ENCODE assay signal across 15 cellular contexts in genomic region chr10:96509017-96509641, GRCh38. TPM values are rescaled to one million over a fixed set of nuclear protein-coding genes. Genes with fewer than 3 reads are reported as not detected.
DNase-seq lines count a peak whose midpoint lies in the region; ATAC-seq and TF ChIP-seq lines count a peak whose summit lies in the region.
"Had no signal": no experiment of that assay in that cellular context is flagged by ENCODE, and none has a peak within 500 bp of the region (broad histone marks: within the 10 kb centered on the region; RNA-seq: fewer than 3 reads in every experiment).

No MANE protein-coding gene starts in this region.

- H3K9me3 Mint-ChIP-seq in nephron progenitor cell = no peaks in the 10 kb centered on the region
- H3K9me3 Mint-ChIP-seq: activated CD4-positive, alpha-beta T cell treated with anti-CD3 and anti-CD28 coated beads, Interleukin-2, amount 10 ng/mL, durations not matched to agents 24 days and 14 days; T-cell had no signal

- no peaks in the 10 kb centered on the region for H3K36me3 Mint-ChIP-seq in nephron progenitor cell (ENCODE audit: low read depth)
- H3K36me3 Mint-ChIP-seq: brain, T-cell had no signal

- TF ChIP-seq EP300 in Ishikawa (IDR thresholded peaks at IDR 0.05; ENCODE audit: borderline replicate concordance) = peak; percentile 77

- H3K36me3 ChIP-seq in right atrium auricular region = no peaks in the 10 kb centered on the region

- DNase-seq in Caki2 (ENCODE audit: low read depth) (peak; percentile 87), epithelial cell of esophagus (ENCODE audit: low read depth) (peak; percentile 66), left kidney (ENCODE audit: low read depth, low spot score) (peak; percentile 69), nephron progenitor cell (no peak), right atrium auricular region (ENCODE audit: low spot score) (no peak), retina (no peak)
- DNase-seq: activated CD4-positive, alpha-beta T cell treated with anti-CD3 and anti-CD28 coated beads, Interleukin-2, amount 10 ng/mL, durations not matched to agents 24 days and 14 days; C1 segment of cervical spinal cord; NCI-H2171 treated with DMSO at 0.1 percent for 48 hours; OCI-M1; T-cell had no signal

- TF ChIP-seq RAD21 in Ishikawa (IDR thresholded peaks at IDR 0.05; ENCODE audit: low read depth) = 0 out of 2 replicates have a peak, but pooled peaks have one; percentile 0

- H3K27ac ChIP-seq in right atrium auricular region = no peak overlapping the region

- H3K4me3 ChIP-seq in epithelial cell of esophagus (ENCODE audit: low read length) (no peak overlapping the region), right atrium auricular region (no peak overlapping the region)

- TF ChIP-seq CTCF in epithelial cell of esophagus (IDR thresholded peaks at IDR 0.05; ENCODE audit: insufficient read depth, low read depth, low read length, missing control alignments) (no peak), nephron progenitor cell (IDR thresholded peaks at IDR 0.05) (no peak), right atrium auricular region (IDR thresholded peaks at IDR 0.05) (no peak)

- in situ Hi-C loops in Caki2 (cut with HindIII; ENCODE audit: low pct_unique_long_range_greater_than_20kb, low sequenced_read_pairs) = no loop called here

- no peak for ATAC-seq in HG02588 (IDR thresholded peaks at IDR 0.05; ENCODE audit: unreplicated experiment)
- ATAC-seq: T-cell had no signal

- no peaks in the 10 kb centered on the region for H3K9me3 ChIP-seq in right atrium auricular region

- no peak overlapping the region for H3K27ac Mint-ChIP-seq in nephron progenitor cell
- H3K27ac Mint-ChIP-seq: activated CD4-positive, alpha-beta T cell treated with anti-CD3 and anti-CD28 coated beads, Interleukin-2, amount 10 ng/mL, durations not matched to agents 24 days and 14 days; brain; T-cell had no signal

- H3K27me3 ChIP-seq in right atrium auricular region = no peaks in the 10 kb centered on the region

- peaks cover 28% of the 10 kb centered on the region for H3K4me1 Mint-ChIP-seq in nephron progenitor cell

- H3K4me1 ChIP-seq in right atrium auricular region = peaks cover 0 to 20% of the 10 kb centered on the region in 2 donors

- no peak overlapping the region for H3K4me3 Mint-ChIP-seq in nephron progenitor cell
- H3K4me3 Mint-ChIP-seq: activated CD4-positive, alpha-beta T cell treated with anti-CD3 and anti-CD28 coated beads, Interleukin-2, amount 10 ng/mL, durations not matched to agents 24 days and 14 days; brain; T-cell had no signal

- H3K27me3 Mint-ChIP-seq in nephron progenitor cell (ENCODE audit: low read depth, poor library complexity) = peaks cover 30% of the 10 kb centered on the region

TF ChIP-seq in Ishikawa, 13 proteins besides CTCF, POLR2A, EP300 and RAD21:
- TF ChIP-seq MAX (IDR thresholded peaks at IDR 0.05) = peak; percentile 55
- peak; percentile 5; the same call in 1 of the 2 replicates for TF ChIP-seq YY1 (IDR thresholded peaks at IDR 0.05; ENCODE audit: low read depth)
- peak; percentile 69 for TF ChIP-seq FOXM1 (IDR thresholded peaks at IDR 0.05; ENCODE audit: borderline replicate concordance, low read depth)
- TF ChIP-seq CREB1 (IDR thresholded peaks at IDR 0.05; ENCODE audit: low read depth) = no peak
- peak; percentile 52 for TF ChIP-seq NFIC (IDR thresholded peaks at IDR 0.05)
- no peak; the same call in 1 of the 2 replicates for TF ChIP-seq ZBTB7A (IDR thresholded peaks at IDR 0.05; ENCODE audit: low read depth)
- peak; percentile 64 for TF ChIP-seq TEAD4 (IDR thresholded peaks at IDR 0.05)
- TF ChIP-seq EGR1 (IDR thresholded peaks at IDR 0.05) = no peak
- no peak for TF ChIP-seq USF1 (IDR thresholded peaks at IDR 0.05)
- TF ChIP-seq REST (IDR thresholded peaks at IDR 0.05; ENCODE audit: low read depth) = no peak
- no peak for TF ChIP-seq CEBPB (IDR thresholded peaks at IDR 0.05)
- TF ChIP-seq TCF12 (IDR thresholded peaks at IDR 0.05; ENCODE audit: low read depth) = peak; percentile 78; the same call in 1 of the 2 replicates
- no peak; the same call in 1 of the 2 replicates for TF ChIP-seq TAF1 (IDR thresholded peaks at IDR 0.05; ENCODE audit: low read depth)

RNA-seq across cellular contexts. Expression of gene TLL2, which starts 4.6 kb away (rescaled TPM):
- 1.3 and 3.8 TPM in 2 replicates for total RNA-seq in Caki2 (2014; rRNA removed; shearing (Covaris generic); ENCODE audit: low replicate concordance)
- under 1 TPM; 0.24 to 0.96 TPM for total RNA-seq in right atrium auricular region
- total RNA-seq: activated CD4-positive, alpha-beta T cell treated with anti-CD3 and anti-CD28 coated beads, Interleukin-2, amount 10 ng/mL, durations not matched to agents 24 days and 14 days; mononuclear cell had no signal

Comparison
In these comparisons a context has a peak if more than half of its experiments do, and no peak if none do; other contexts are left out.
1. DNase-seq: peak in Caki2 (single experiment), epithelial cell of esophagus (single experiment) and left kidney (single experiment); none in nephron progenitor cell (single experiment), right atrium auricular region (single experiment) and retina (single experiment).